Comparison of ENCODE assay signal across 8 cellular contexts in the genomic region with DNA sequence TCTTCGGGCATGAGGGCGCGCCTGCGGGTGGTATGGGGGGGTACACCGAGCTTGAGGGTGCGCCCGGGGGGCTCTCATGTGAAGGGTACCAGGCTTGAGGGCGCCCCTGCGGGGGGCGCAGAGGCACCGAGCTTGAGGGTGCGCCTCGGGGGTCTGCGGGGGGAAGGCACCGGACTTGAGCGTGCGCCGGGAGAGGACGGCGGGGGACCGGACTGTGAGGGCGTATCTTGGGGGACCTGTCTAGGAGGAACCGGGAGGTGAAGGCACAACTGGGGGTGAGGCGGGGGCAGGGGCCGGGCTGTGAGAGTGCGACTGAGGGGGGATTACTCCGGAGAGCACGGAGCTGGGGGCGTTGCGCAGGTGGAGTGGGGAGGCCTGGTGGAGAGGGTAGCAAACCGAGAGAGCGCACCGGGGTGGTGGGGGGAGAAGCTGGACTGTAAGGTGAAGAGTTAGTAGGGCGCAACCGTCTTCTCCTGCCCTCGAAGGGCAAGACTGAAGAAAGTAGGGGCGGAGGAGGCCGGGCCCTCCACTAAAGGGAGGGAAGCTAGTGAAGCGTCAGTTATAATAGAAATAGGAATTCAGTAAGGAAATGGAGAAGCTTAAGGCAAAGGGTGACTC. TPM values are rescaled to one million over a fixed set of nuclear protein-coding genes. Genes with fewer than 3 reads are reported as not detected.
DNase-seq lines count a peak whose midpoint lies in the region; TF ChIP-seq lines count a peak whose summit lies in the region.

No MANE protein-coding gene starts in this region.

- H3K9me3 ChIP-seq in Caco-2 (no peaks in the 10 kb centered on the region), NT2/D1 (ENCODE audit: insufficient read depth, low read length) (no peaks in the 10 kb centered on the region), trophoblast cell (ENCODE audit: insufficient read depth, low read depth, low read length) (no peaks in the 10 kb centered on the region)

- no peaks in the 10 kb centered on the region for H3K9me3 Mint-ChIP-seq in Caco-2 (ENCODE audit: unreplicated experiment)

- WGBS in trophoblast cell (ENCODE audit: extremely low coverage, insufficient coverage, insufficient read length): no CpG with 5 or more reads among the region's 39 CpGs

- H3K4me1 ChIP-seq in Caco-2: peaks cover 23% of the 10 kb centered on the region
- no peaks in the 10 kb centered on the region for H3K4me1 ChIP-seq in NT2/D1 (ENCODE audit: insufficient read depth, insufficient read length)
- peaks cover 3 to 6% of the 10 kb centered on the region in 2 experiments for H3K4me1 ChIP-seq in trophoblast cell (ENCODE audit: control insufficient read depth in 1 of 2, insufficient read depth in 2 of 2, low read length in 2 of 2)

- H2BK5ac ChIP-seq in trophoblast cell (ENCODE audit: low read depth, low read length, poor library complexity): peak overlapping the region; percentile 96

- peak overlapping the region; percentile 97 for H4K12ac ChIP-seq in trophoblast cell (ENCODE audit: low read depth, low read length)

- H3K4me2 ChIP-seq in trophoblast cell (ENCODE audit: low read length): peak overlapping the region; percentile 89

- intact Hi-C loops in Caco-2 (cut with micrococcal nuclease; ENCODE audit: unreplicated experiment) (loop anchor here (1.0 to 5.0 kb wide), 4 partner anchors 55 to 164 kb away; a partner anchor contains a TSS), head of caudate nucleus (cut with DNase I) (loop anchor here (10.0 kb wide), 1 partner anchor 113 kb away; no protein-coding TSS in a partner anchor)

- H4K91ac ChIP-seq in trophoblast cell (ENCODE audit: low read depth, low read length): peak overlapping the region; percentile 98

- peak overlapping the region; percentile 90 for H3K27ac Mint-ChIP-seq in Caco-2 (ENCODE audit: unreplicated experiment)

- H3K36me3 ChIP-seq in Caco-2 (ENCODE audit: control insufficient read depth, insufficient read depth, low read length): no peaks in the 10 kb centered on the region
- no peaks in the 10 kb centered on the region for H3K36me3 ChIP-seq in NT2/D1 (ENCODE audit: insufficient read depth, insufficient read length, low read length)
- H3K36me3 ChIP-seq in trophoblast cell (ENCODE audit: control insufficient read depth in 1 of 2, insufficient read depth in 2 of 2, low read length in 2 of 2): peaks cover 0 to 5% of the 10 kb centered on the region in 2 experiments

- no peaks in the 10 kb centered on the region for H3K27me3 Mint-ChIP-seq in Caco-2 (ENCODE audit: insufficient read depth, unreplicated experiment)

- no peak overlapping the region for H3K23ac ChIP-seq in trophoblast cell (ENCODE audit: low read length)

- H3K27me3 ChIP-seq in Caco-2 (replicated peaks; ENCODE audit: control insufficient read depth, insufficient read depth, low read length): no peaks in the 10 kb centered on the region
- H3K27me3 ChIP-seq in NT2/D1 (ENCODE audit: insufficient read depth, insufficient read length): no peaks in the 10 kb centered on the region
- H3K27me3 ChIP-seq in trophoblast cell (ENCODE audit: insufficient read depth, low read length): no peaks in the 10 kb centered on the region

- H2AFZ ChIP-seq in trophoblast cell (ENCODE audit: insufficient read depth, low read length, poor library complexity): peak overlapping the region; percentile 89

- DNase-seq in Caco-2 (peak in 1 of 2 experiments; percentile 46), NT2/D1 (ENCODE audit: low read depth, low spot score) (no peak), head of caudate nucleus (peak in 35 of 42 donors; percentile 10 to 54 (median 24)), trophoblast cell (peak in 1 of 2 donors; percentile 11), NCI-H2107 treated with DMSO at 0.1 percent for 48 hours (lab: John Stamatoyannopoulos, UW; ENCODE audit: unreplicated experiment) (no peak), NCI-H774 (lab: John Stamatoyannopoulos, UW) (no peak), DMS153 (lab: John Stamatoyannopoulos, UW) (no peak)
- peak; percentile 39 for DNase-seq in activated naive CD4-positive, alpha-beta T cell treated with Interleukin-2 at 50 U/mL for 16 hours

- peaks cover 27% of the 10 kb centered on the region for H3K79me1 ChIP-seq in trophoblast cell (ENCODE audit: low read length)

- POLR2A ChIA-PET in Caco-2 (lab: Charles Lee): interaction anchor here (0.6 to 2.0 kb wide), 6 partner anchors 11 to 310 kb away, joined by 3 to 8 read pairs (median 4); a partner anchor contains a TSS

- peak overlapping the region; percentile 95 for H3K9ac ChIP-seq in NT2/D1 (ENCODE audit: insufficient read length, low read depth)
- peak overlapping the region; percentile 100 for H3K9ac ChIP-seq in trophoblast cell (ENCODE audit: low read length)

- peak overlapping the region; percentile 99 for H3K27ac ChIP-seq in trophoblast cell (ENCODE audit: low read depth, low read length)

- no peak for TF ChIP-seq CTCF in Caco-2 (IDR thresholded peaks at IDR 0.05; ENCODE audit: insufficient read depth in 1 of 2, low read depth in 1 of 2, low read length in 1 of 2, severe bottlenecking in 1 of 2, unreplicated experiment in 1 of 2)

- H4K8ac ChIP-seq in trophoblast cell (ENCODE audit: low read depth, low read length): peak overlapping the region; percentile 100

- H3K4me3 Mint-ChIP-seq in Caco-2 (ENCODE audit: unreplicated experiment): peak overlapping the region; percentile 93

- H3K4me1 Mint-ChIP-seq in Caco-2 (ENCODE audit: low read depth, unreplicated experiment): peaks cover 28% of the 10 kb centered on the region

- H2BK12ac ChIP-seq in trophoblast cell (ENCODE audit: low read length): peak overlapping the region; percentile 66

- H2AK5ac ChIP-seq in trophoblast cell (ENCODE audit: low read length): peak overlapping the region; percentile 79

- H3K4me3 ChIP-seq in Caco-2 (ENCODE audit: low read depth, low read length): peak overlapping the region; percentile 63
- H3K4me3 ChIP-seq in NT2/D1 (ENCODE audit: insufficient read length, low read depth): peak overlapping the region; percentile 91
- H3K4me3 ChIP-seq in trophoblast cell (ENCODE audit: low read depth, low read length): peak overlapping the region; percentile 90

- peak overlapping the region; percentile 98 for H3K14ac ChIP-seq in trophoblast cell (ENCODE audit: low read length)

- H3K79me2 ChIP-seq in trophoblast cell (ENCODE audit: control insufficient read depth, insufficient read depth, low read length, poor library complexity): peaks cover 41% of the 10 kb centered on the region

- BruUV-seq in Caco-2 (replicated peaks; lab: Mats Ljungman, UMichigan): no TSS peak

- H2BK120ac ChIP-seq in trophoblast cell (ENCODE audit: insufficient read depth, low read length, poor library complexity): peak overlapping the region; percentile 95

- peaks cover 51% of the 10 kb centered on the region for H3K36me3 Mint-ChIP-seq in Caco-2 (ENCODE audit: insufficient read depth, unreplicated experiment)

- H3K4ac ChIP-seq in trophoblast cell (ENCODE audit: low read depth, low read length): peak overlapping the region; percentile 95

- CTCF ChIA-PET in Caco-2 (lab: Charles Lee): interaction anchor here (0.6 to 3.6 kb wide), 9 partner anchors 54 to 207 kb away, joined by 3 to 22 read pairs (median 5); a partner anchor contains a TSS

- peak overlapping the region; percentile 90 for H3K18ac ChIP-seq in trophoblast cell (ENCODE audit: low read length)

RNA-seq across cellular contexts. Expression of a gene that starts 1.1 kb away (rescaled TPM):
- 131 and 135 TPM in 2 replicates for total RNA-seq in Caco-2 (2022)
- 102 and 104 TPM in 2 replicates for polyA plus RNA-seq in trophoblast cell (2013)

Comparison
In these comparisons a context has a peak if more than half of its experiments do, and no peak if none do; other contexts are left out.
1. DNase-seq: peak in activated naive CD4-positive, alpha-beta T cell treated with Interleukin-2 at 50 U/mL for 16 hours (single experiment) and head of caudate nucleus (35 of 42); none in NT2/D1 (single experiment), NCI-H2107 treated with DMSO at 0.1 percent for 48 hours (single experiment), NCI-H774 (single experiment) and DMS153 (single experiment).
2. Peak in every context shown above with its lines, with median percentiles within 50 percentile points of each other: H3K4me3 ChIP-seq.